8 cellular contexts compared by ENCODE assay signal in the genomic region with DNA sequence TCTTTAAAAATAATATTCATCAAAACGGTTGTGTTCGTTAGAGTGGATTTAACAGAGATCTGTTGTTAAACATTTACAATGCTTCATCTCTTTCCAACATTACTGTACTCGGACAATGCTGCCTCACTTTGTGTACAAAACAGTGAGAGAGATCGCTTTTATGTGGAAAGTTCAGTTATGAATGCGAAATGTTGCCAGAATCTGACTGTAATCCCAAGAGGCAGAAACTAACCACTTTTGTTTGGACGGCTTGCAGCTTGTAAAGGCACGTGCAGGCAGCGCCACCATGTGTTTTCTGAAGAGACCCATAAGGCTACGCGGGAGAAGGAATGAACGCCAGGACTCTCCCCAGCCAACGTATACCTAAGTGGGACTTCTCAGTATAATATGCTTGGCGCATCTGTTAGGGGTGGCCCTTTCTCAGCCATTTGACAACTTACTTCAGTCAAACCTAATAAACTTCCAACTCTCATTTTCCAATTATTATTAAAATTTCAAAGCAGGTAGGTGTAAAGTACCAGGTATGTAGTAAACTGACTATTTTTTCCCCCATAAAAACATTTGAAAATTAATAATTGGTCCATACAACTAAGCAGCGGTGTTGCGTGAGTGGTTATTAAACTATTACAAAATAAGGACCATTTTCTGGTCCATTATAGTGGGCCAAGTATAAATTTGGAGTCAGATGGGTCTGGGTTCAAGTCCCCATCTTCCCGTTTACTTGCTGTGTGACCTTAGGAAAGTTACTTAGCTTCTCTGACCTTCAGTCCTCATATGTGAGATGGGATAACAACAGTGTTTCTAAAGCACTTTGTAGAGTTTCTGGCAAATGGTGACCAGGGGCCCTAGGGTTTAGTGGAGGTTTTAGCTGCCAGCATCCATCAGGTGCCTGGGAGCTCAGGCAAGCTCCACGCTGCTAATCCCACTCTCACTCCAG. TPM values are rescaled to one million over a fixed set of nuclear protein-coding genes. Genes with fewer than 3 reads are reported as not detected.
DNase-seq lines count a peak whose midpoint lies in the region; ATAC-seq and TF ChIP-seq lines count a peak whose summit lies in the region.

No MANE protein-coding gene starts in this region.

- intact Hi-C loops in A673 (cut with micrococcal nuclease; ENCODE audit: unreplicated experiment) (loop anchor here (1.0 to 10.0 kb wide), 10 partner anchors 43 to 905 kb away; a partner anchor contains a TSS), left lung (cut with DNase I) (loop anchor here in 1 of 2 donors (5.0 to 10.0 kb wide), 2 partner anchors 505 to 548 kb away; no protein-coding TSS in a partner anchor)

- H3K4me1 ChIP-seq in A673 (ENCODE audit: insufficient read depth, low read length, poor library complexity, severe bottlenecking) (peaks cover 29% of the 10 kb centered on the region), left lung (peaks cover 15 to 28% of the 10 kb centered on the region in 2 donors)

- H3K27ac ChIP-seq in A673 (ENCODE audit: low read depth, low read length, poor library complexity, severe bottlenecking) = peak overlapping the region; percentile 87
- H3K27ac ChIP-seq in coronary artery = no peak overlapping the region
- peak overlapping the region in 1 of 2 donors; percentile 15 for H3K27ac ChIP-seq in left lung

- CTCF ChIA-PET in A673 (lab: Charles Lee) = interaction anchor here (2.2 kb wide), 1 partner anchor 549 kb away, joined by 12 read pairs; no protein-coding TSS in a partner anchor

- peaks cover 5% of the 10 kb centered on the region for H3K9me3 ChIP-seq in A673 (ENCODE audit: low read depth, low read length, poor library complexity, severe bottlenecking)
- no peaks in the 10 kb centered on the region for H3K9me3 ChIP-seq in left lung

- POLR2A ChIA-PET in A673 (lab: Charles Lee; ENCODE audit: low non-redundant PET) = no interaction called here

- BruUV-seq in A673 (replicated peaks; lab: Mats Ljungman, UMichigan) = TSS peak; percentile 54

- ATAC-seq in GM18502 (IDR thresholded peaks at IDR 0.05; ENCODE audit: poor library complexity, unreplicated experiment) (peak; percentile 78), HG03280 (IDR thresholded peaks at IDR 0.05; ENCODE audit: unreplicated experiment) (peak; percentile 84), left lung (peak; percentile 92)

- TF ChIP-seq CTCF in A673 (conservative IDR thresholded peaks at IDR 0.05; ENCODE audit: low read depth, low read length) (peak; percentile 94), coronary artery (IDR thresholded peaks at IDR 0.05) (peak; percentile 60), left lung (IDR thresholded peaks at IDR 0.05) (peak; percentile 65 to 68)

- H3K4me3 ChIP-seq in A673 (ENCODE audit: low read depth, low read length, poor library complexity, severe bottlenecking) (no peak overlapping the region), coronary artery (no peak overlapping the region), left lung (no peak overlapping the region)

- no peaks in the 10 kb centered on the region for H3K36me3 ChIP-seq in A673 (ENCODE audit: insufficient read depth, low read length, poor library complexity, severe bottlenecking)
- H3K36me3 ChIP-seq in left lung = no peaks in the 10 kb centered on the region

- DNase-seq in A673 (ENCODE audit: low spot score) (peak; percentile 97), NCI-H446 treated with DMSO at 0.1 percent for 48 hours (lab: John Stamatoyannopoulos, UW) (peak; percentile 82), coronary artery (ENCODE audit: low spot score) (peak; percentile 86), left lung (peak; percentile 86 to 87)
- DNase-seq in activated CD4-positive, alpha-beta T cell treated with anti-CD3 and anti-CD28 coated beads for 48 hours = peak; percentile 74
- peak; percentile 43 to 46 for DNase-seq in stimulated activated CD4-positive, alpha-beta T cell treated with anti-CD3 and anti-CD28 coated beads, Interleukin-4, amount 100 ng/mL, for 4 hours

- H3K27me3 ChIP-seq in A673 (replicated peaks; ENCODE audit: insufficient read depth, low read depth, low read length, poor library complexity) = no peaks in the 10 kb centered on the region
- H3K27me3 ChIP-seq in left lung = no peaks in the 10 kb centered on the region

RNA-seq across cellular contexts. Expression of a gene that starts 5.6 kb away (rescaled TPM):
- 54.0 and 57.5 TPM in 2 replicates for total RNA-seq in A673 (2021)
- 10 to 100 TPM; 26.8 to 37.7 TPM for total RNA-seq in left lung

Comparison
In these comparisons a context has a peak if more than half of its experiments do, and no peak if none do; other contexts are left out.
1. DNase-seq: peak in every context shown above with its lines; median percentile 97 in A673; 86 in left lung; 86 in coronary artery; 82 in NCI-H446 treated with DMSO at 0.1 percent for 48 hours; 74 in activated CD4-positive, alpha-beta T cell treated with anti-CD3 and anti-CD28 coated beads for 48 hours; 44 in stimulated activated CD4-positive, alpha-beta T cell treated with anti-CD3 and anti-CD28 coated beads, Interleukin-4, amount 100 ng/mL, for 4 hours.